In genomic region chr20:62370115-62370806, GRCh38 we compare ENCODE assay signal across 1 cellular context.
A peak's percentile ranks its signal among the peaks of the same experiment; 100 is the strongest.
TF ChIP-seq lines count a peak whose summit lies in the region.

No MANE protein-coding gene starts in this region.

TF ChIP-seq in HepG2, 621 proteins besides CTCF, POLR2A, EP300 and RAD21 (continued from another document and continues in another):
- TF ChIP-seq ISX (CRISPR knock-in tag; conservative IDR thresholded peaks at IDR 0.05) (peak; percentile 74; the same call in 1 of the 2 replicates), ZNF687 (CRISPR knock-in tag; IDR thresholded peaks at IDR 0.05) (no peak), ZBTB37 (CRISPR knock-in tag; IDR thresholded peaks at IDR 0.05) (no peak), NRL (CRISPR knock-in tag; IDR thresholded peaks at IDR 0.05; ENCODE audit: borderline replicate concordance) (0 out of 2 replicates have a peak, but pooled peaks have one; percentile 11), ZSCAN30 (CRISPR knock-in tag; IDR thresholded peaks at IDR 0.05) (no peak), ZNF274 (CRISPR knock-in tag; IDR thresholded peaks at IDR 0.05) (no peak), ZBTB7B (CRISPR knock-in tag; IDR thresholded peaks at IDR 0.05) (peak; percentile 76), SNAI1 (CRISPR knock-in tag; IDR thresholded peaks at IDR 0.05; ENCODE audit: borderline replicate concordance) (no peak; the same call in 1 of the 2 replicates), PHF21A (CRISPR knock-in tag; IDR thresholded peaks at IDR 0.05) (peak; percentile 31; the same call in 1 of the 2 replicates), REPIN1 (CRISPR knock-in tag; IDR thresholded peaks at IDR 0.05; ENCODE audit: borderline replicate concordance, low read depth) (peak; percentile 14; the same call in 1 of the 2 replicates), RELA (CRISPR knock-in tag; IDR thresholded peaks at IDR 0.05) (no peak), KMT2B (CRISPR knock-in tag; IDR thresholded peaks at IDR 0.05) (peak; percentile 22; the same call in 1 of the 2 replicates), SSRP1 (CRISPR knock-in tag; IDR thresholded peaks at IDR 0.05) (peak; percentile 80), HCFC1 (IDR thresholded peaks at IDR 0.05; ENCODE audit: low read depth, low read length) (no peak), ZBTB42 (CRISPR knock-in tag; IDR thresholded peaks at IDR 0.05) (no peak), ZNF713 (CRISPR knock-in tag; IDR thresholded peaks at IDR 0.05) (0 out of 2 replicates have a peak, but pooled peaks have one; percentile 1), RXRA (CRISPR knock-in tag; IDR thresholded peaks at IDR 0.05) (peak; percentile 74), KIAA2018 (CRISPR knock-in tag; IDR thresholded peaks at IDR 0.05; ENCODE audit: borderline replicate concordance) (no peak), SAFB2 (CRISPR knock-in tag; IDR thresholded peaks at IDR 0.05; ENCODE audit: borderline replicate concordance, low read depth) (no peak), KDM2A (CRISPR knock-in tag; IDR thresholded peaks at IDR 0.05; ENCODE audit: borderline replicate concordance, low read depth) (peak; percentile 15; the same call in 1 of the 2 replicates), DRAP1 (CRISPR knock-in tag; IDR thresholded peaks at IDR 0.05) (peak; percentile 9; the same call in 1 of the 2 replicates), TFAP4 (IDR thresholded peaks at IDR 0.05; ENCODE audit: borderline replicate concordance, low read depth) (peak; percentile 79; the same call in 1 of the 2 replicates), CEBPB (IDR thresholded peaks at IDR 0.05; ENCODE audit: borderline replicate concordance, low read depth, low read length) (peak; percentile 65; the same call in 1 of the 2 replicates), MTA1 (CRISPR knock-in tag; IDR thresholded peaks at IDR 0.05; ENCODE audit: borderline replicate concordance) (peak; percentile 65), SMAD3 (CRISPR knock-in tag; IDR thresholded peaks at IDR 0.05) (0 out of 2 replicates have a peak, but pooled peaks have one; percentile 2), HNF4A (CRISPR knock-in tag; IDR thresholded peaks at IDR 0.05) (peak; percentile 46), ZNF441 (CRISPR knock-in tag; IDR thresholded peaks at IDR 0.05; ENCODE audit: borderline replicate concordance) (no peak), HIC2 (CRISPR knock-in tag; IDR thresholded peaks at IDR 0.05; ENCODE audit: low read depth) (0 out of 2 replicates have a peak, but pooled peaks have one; percentile 3), ZBTB38 (CRISPR knock-in tag; IDR thresholded peaks at IDR 0.05) (no peak), LCORL (IDR thresholded peaks at IDR 0.05) (no peak), LCORL (CRISPR knock-in tag; IDR thresholded peaks at IDR 0.05) (peak; percentile 90), ZNF263 (CRISPR knock-in tag; IDR thresholded peaks at IDR 0.05) (peak; percentile 82), TFDP2 (CRISPR knock-in tag; IDR thresholded peaks at IDR 0.05) (no peak), HNF1B (CRISPR knock-in tag; IDR thresholded peaks at IDR 0.05) (peak; percentile 16; the same call in 1 of the 2 replicates), SALL2 (CRISPR knock-in tag; IDR thresholded peaks at IDR 0.05) (0 out of 2 replicates have a peak, but pooled peaks have one; percentile 13), POGZ (CRISPR knock-in tag; IDR thresholded peaks at IDR 0.05) (peak; percentile 9; the same call in 1 of the 2 replicates), ZC3H4 (CRISPR knock-in tag; IDR thresholded peaks at IDR 0.05; ENCODE audit: borderline replicate concordance) (peak; percentile 25; the same call in 1 of the 2 replicates), ETV5 (CRISPR knock-in tag; IDR thresholded peaks at IDR 0.05; ENCODE audit: borderline replicate concordance) (no peak), ZNF468 (CRISPR knock-in tag; IDR thresholded peaks at IDR 0.05) (0 out of 2 replicates have a peak, but pooled peaks have one; percentile 60), SMC3 (IDR thresholded peaks at IDR 0.05; ENCODE audit: low read length) (no peak), SMAD9 (CRISPR knock-in tag; IDR thresholded peaks at IDR 0.05) (no peak), HOXA5 (CRISPR knock-in tag; IDR thresholded peaks at IDR 0.05) (no peak)
